ENCODE assay signal across 8 cellular contexts in genomic region chr19:48170817-48171347, GRCh38. TPM values are rescaled to one million over a fixed set of nuclear protein-coding genes. Genes with fewer than 3 reads are reported as not detected.
DNase-seq lines count a peak whose midpoint lies in the region; TF ChIP-seq lines count a peak whose summit lies in the region.

No MANE protein-coding gene starts in this region.

- no peak for DNase-seq in H7
- DNase-seq in activated T-helper 2 cell treated with anti-CD3 and anti-CD28 coated beads, Interferon-gamma antibody, Interleukin-2, Interleukin-4, amounts not matched to agents 10 μg/mL and 5 μg/mL and 100 μg/mL, durations not matched to agents 14 hours and 24 hours and 36 hours (ENCODE audit: low spot score): no peak
- no peak for DNase-seq in T1000 (lab: John Stamatoyannopoulos, UW)
- DNase-seq in NCI-H1930 (lab: John Stamatoyannopoulos, UW): no peak
- DNase-seq in GM19240 (ENCODE audit: insufficient read length, low spot score): no peak

- H3K9me3 ChIP-seq in iPS-20b (ENCODE audit: insufficient read depth, low read depth, low read length): no peaks in the 10 kb centered on the region

- peak overlapping the region; percentile 88 for H3K9ac ChIP-seq in iPS-20b (ENCODE audit: low read depth, low read length)

- H3K27ac ChIP-seq in 22Rv1: peak overlapping the region; percentile 92
- peak overlapping the region; percentile 98 for H3K27ac ChIP-seq in iPS-20b (ENCODE audit: low read length)

- H3K27me3 ChIP-seq in H7 (ENCODE audit: control insufficient read depth, insufficient read depth, low read length) (no peaks in the 10 kb centered on the region), iPS-20b (ENCODE audit: insufficient read depth, low read length) (no peaks in the 10 kb centered on the region)

- H3K27ac Mint-ChIP-seq in activated T-helper 2 cell treated with anti-CD3 and anti-CD28 coated beads, Interferon-gamma antibody, Interleukin-2, Interleukin-4, amounts not matched to agents 10 μg/mL and 5 μg/mL and 100 μg/mL, durations not matched to agents 14 hours and 24 hours and 36 hours: peak overlapping the region; percentile 75
- H3K27ac Mint-ChIP-seq in stimulated activated naive CD8-positive, alpha-beta T cell treated with anti-CD3 and anti-CD28 coated beads, Interleukin-15, Interleukin-2, amounts not matched to agents 100 ng/mL and 50 ng/mL, for 24 hours: peak overlapping the region; percentile 85

- peaks cover 10% of the 10 kb centered on the region for H3K36me3 ChIP-seq in H7 (replicated peaks; ENCODE audit: control insufficient read depth, insufficient read depth, low read length)
- peaks cover 28% of the 10 kb centered on the region for H3K36me3 ChIP-seq in iPS-20b (ENCODE audit: insufficient read depth, low read depth, low read length)

- peaks cover 27% of the 10 kb centered on the region for H3K4me1 Mint-ChIP-seq in activated T-helper 2 cell treated with anti-CD3 and anti-CD28 coated beads, Interferon-gamma antibody, Interleukin-2, Interleukin-4, amounts not matched to agents 10 μg/mL and 5 μg/mL and 100 μg/mL, durations not matched to agents 14 hours and 24 hours and 36 hours (ENCODE audit: low read depth)
- peaks cover 21% of the 10 kb centered on the region for H3K4me1 Mint-ChIP-seq in stimulated activated naive CD8-positive, alpha-beta T cell treated with anti-CD3 and anti-CD28 coated beads, Interleukin-15, Interleukin-2, amounts not matched to agents 100 ng/mL and 50 ng/mL, for 24 hours (ENCODE audit: low read depth)

- no peak for TF ChIP-seq CTCF in 22Rv1 (IDR thresholded peaks at IDR 0.05)

- no peaks in the 10 kb centered on the region for H3K27me3 Mint-ChIP-seq in activated T-helper 2 cell treated with anti-CD3 and anti-CD28 coated beads, Interferon-gamma antibody, Interleukin-2, Interleukin-4, amounts not matched to agents 10 μg/mL and 5 μg/mL and 100 μg/mL, durations not matched to agents 14 hours and 24 hours and 36 hours (ENCODE audit: low read depth)
- no peaks in the 10 kb centered on the region for H3K27me3 Mint-ChIP-seq in stimulated activated naive CD8-positive, alpha-beta T cell treated with anti-CD3 and anti-CD28 coated beads, Interleukin-15, Interleukin-2, amounts not matched to agents 100 ng/mL and 50 ng/mL, for 24 hours

- H3K9me3 Mint-ChIP-seq in activated T-helper 2 cell treated with anti-CD3 and anti-CD28 coated beads, Interferon-gamma antibody, Interleukin-2, Interleukin-4, amounts not matched to agents 10 μg/mL and 5 μg/mL and 100 μg/mL, durations not matched to agents 14 hours and 24 hours and 36 hours: no peaks in the 10 kb centered on the region
- H3K9me3 Mint-ChIP-seq in stimulated activated naive CD8-positive, alpha-beta T cell treated with anti-CD3 and anti-CD28 coated beads, Interleukin-15, Interleukin-2, amounts not matched to agents 100 ng/mL and 50 ng/mL, for 24 hours: no peaks in the 10 kb centered on the region

- peaks cover 34% of the 10 kb centered on the region for H3K36me3 Mint-ChIP-seq in activated T-helper 2 cell treated with anti-CD3 and anti-CD28 coated beads, Interferon-gamma antibody, Interleukin-2, Interleukin-4, amounts not matched to agents 10 μg/mL and 5 μg/mL and 100 μg/mL, durations not matched to agents 14 hours and 24 hours and 36 hours (ENCODE audit: low read depth)
- peaks cover 32% of the 10 kb centered on the region for H3K36me3 Mint-ChIP-seq in stimulated activated naive CD8-positive, alpha-beta T cell treated with anti-CD3 and anti-CD28 coated beads, Interleukin-15, Interleukin-2, amounts not matched to agents 100 ng/mL and 50 ng/mL, for 24 hours (ENCODE audit: low read depth)

- H3K4me1 ChIP-seq in iPS-20b (ENCODE audit: insufficient read depth, low read length): peaks cover 4% of the 10 kb centered on the region; the same call in 1 of the 2 replicates

- H3K4me3 ChIP-seq in H7 (ENCODE audit: insufficient read depth, low read depth, low read length): peak overlapping the region; percentile 97
- H3K4me3 ChIP-seq in iPS-20b (ENCODE audit: low read length): peak overlapping the region; percentile 85

- H3K4me3 Mint-ChIP-seq in activated T-helper 2 cell treated with anti-CD3 and anti-CD28 coated beads, Interferon-gamma antibody, Interleukin-2, Interleukin-4, amounts not matched to agents 10 μg/mL and 5 μg/mL and 100 μg/mL, durations not matched to agents 14 hours and 24 hours and 36 hours (ENCODE audit: low read depth): peak overlapping the region; percentile 90
- H3K4me3 Mint-ChIP-seq in stimulated activated naive CD8-positive, alpha-beta T cell treated with anti-CD3 and anti-CD28 coated beads, Interleukin-15, Interleukin-2, amounts not matched to agents 100 ng/mL and 50 ng/mL, for 24 hours: peak overlapping the region; percentile 91

- intact Hi-C loops in activated T-helper 2 cell treated with anti-CD3 and anti-CD28 coated beads, Interferon-gamma antibody, Interleukin-2, Interleukin-4, amounts not matched to agents 10 μg/mL and 5 μg/mL and 100 μg/mL, durations not matched to agents 14 hours and 24 hours and 36 hours (cut with micrococcal nuclease): loop anchor here (2.0 to 5.0 kb wide), 2 partner anchors 34 to 86 kb away; partner anchors contain the start of gene CARD8

RNA-seq across cellular contexts. Expression of gene ZSWIM9, which starts 0.4 kb away (rescaled TPM):
- 1.7 and 3.0 TPM in 2 replicates for total RNA-seq in H7 (2014; rRNA removed; shearing (Covaris generic))
- total RNA-seq in activated T-helper 2 cell treated with anti-CD3 and anti-CD28 coated beads, Interferon-gamma antibody, Interleukin-2, Interleukin-4, amounts not matched to agents 10 μg/mL and 5 μg/mL and 100 μg/mL, durations not matched to agents 14 hours and 24 hours and 36 hours: 9.2 and 9.7 TPM in 2 replicates

RNA-seq across cellular contexts. Expression of gene LIG1, which starts 0.7 kb away (rescaled TPM):
- 90.7 and 100 TPM in 2 replicates for total RNA-seq in H7 (2014; rRNA removed; shearing (Covaris generic))
- 119 and 125 TPM in 2 replicates for total RNA-seq in activated T-helper 2 cell treated with anti-CD3 and anti-CD28 coated beads, Interferon-gamma antibody, Interleukin-2, Interleukin-4, amounts not matched to agents 10 μg/mL and 5 μg/mL and 100 μg/mL, durations not matched to agents 14 hours and 24 hours and 36 hours
